9 cellular contexts compared by ENCODE assay signal in genomic region chr21:41928621-41929220, GRCh38. TPM values are rescaled to one million over a fixed set of nuclear protein-coding genes. Genes with fewer than 3 reads are reported as not detected.
A peak's percentile ranks its signal among the peaks of the same experiment; 100 is the strongest.
DNase-seq lines count a peak whose midpoint lies in the region; ATAC-seq, FAIRE-seq and TF ChIP-seq lines count a peak whose summit lies in the region.
"Had no signal": no experiment of that assay in that cellular context is flagged by ENCODE, and none has a peak within 500 bp of the region (broad histone marks: within the 10 kb centered on the region; RNA-seq: fewer than 3 reads in every experiment).

No MANE protein-coding gene starts in this region.

- H3K9ac ChIP-seq in GM12878 (ENCODE audit: control insufficient read depth, insufficient read depth, low read length), result peak overlapping the region; percentile 28; the same call in 1 of the 2 replicates

- peaks cover 45% of the 10 kb centered on the region for H3K4me1 Mint-ChIP-seq in activated naive CD8-positive, alpha-beta T cell (ENCODE audit: low read depth)
- peaks cover 73% of the 10 kb centered on the region for H3K4me1 Mint-ChIP-seq in activated naive CD8-positive, alpha-beta T cell treated with anti-CD3 and anti-CD28 coated beads, Interleukin-2, amount 50 U/mL, for 24 hours

- H3K27me3 ChIP-seq in GM12878 (replicated peaks in 1 of 2; ENCODE audit: control insufficient read depth in 2 of 2, insufficient read depth in 2 of 2, low read length in 1 of 2) (no peaks in the 10 kb centered on the region), tibial artery (no peaks in the 10 kb centered on the region)

- BruUV-seq in GM12878 (replicated peaks; lab: Mats Ljungman, UMichigan), result no TSS peak

- CTCF ChIA-PET in GM12878 (lab: Yijun Ruan, JAX), result interaction anchor here (0.6 to 1.2 kb wide), 8 partner anchors 29 to 368 kb away, joined by 3 to 5 read pairs (median 4); no protein-coding TSS in a partner anchor

- POLR2A ChIA-PET in GM12878 (lab: Charles Lee), result interaction anchor here (0.6 to 1.7 kb wide), 13 partner anchors 8 to 371 kb away, joined by 3 to 10 read pairs (median 5); no protein-coding TSS in a partner anchor

- peak; percentile 72 for FAIRE-seq in GM12878 (lab: Jason Lieb, UNC)

- H3K4me3 Mint-ChIP-seq in activated naive CD8-positive, alpha-beta T cell, result peak overlapping the region; percentile 30
- H3K4me3 Mint-ChIP-seq in activated naive CD8-positive, alpha-beta T cell treated with anti-CD3 and anti-CD28 coated beads, Interleukin-2, amount 50 U/mL, for 24 hours, result no peak overlapping the region

- H2AFZ ChIP-seq in GM12878 (ENCODE audit: control insufficient read depth, low read depth, low read length), result peak overlapping the region; percentile 29; the same call in 1 of the 2 replicates

- no peak for TF ChIP-seq RAD21 in GM12878 (IDR thresholded peaks at IDR 0.05; ENCODE audit: insufficient read depth, low read depth, low read length)

- intact Hi-C loops in GM12878 (cut with micrococcal nuclease; ENCODE audit: unreplicated experiment), result loop anchor here (2.0 to 10.0 kb wide), 4 partner anchors 64 to 186 kb away; partner anchors contain the start of gene ZBTB21
- intact Hi-C loops in tibial artery (cut with DNase I; ENCODE audit: low total_unique reads), result no loop called here

- no peaks in the 10 kb centered on the region for H3K27me3 Mint-ChIP-seq in activated naive CD8-positive, alpha-beta T cell
- H3K27me3 Mint-ChIP-seq in activated naive CD8-positive, alpha-beta T cell treated with anti-CD3 and anti-CD28 coated beads, Interleukin-2, amount 50 U/mL, for 24 hours, result peaks cover 5% of the 10 kb centered on the region

- no peaks in the 10 kb centered on the region for H3K9me3 ChIP-seq in GM12878 (replicated peaks; ENCODE audit: control insufficient read depth, insufficient read depth, low read length)
- no peaks in the 10 kb centered on the region for H3K9me3 ChIP-seq in tibial artery

- H3K9me3 Mint-ChIP-seq in activated naive CD8-positive, alpha-beta T cell (ENCODE audit: low read depth), result no peaks in the 10 kb centered on the region
- no peaks in the 10 kb centered on the region for H3K9me3 Mint-ChIP-seq in activated naive CD8-positive, alpha-beta T cell treated with anti-CD3 and anti-CD28 coated beads, Interleukin-2, amount 50 U/mL, for 24 hours

- H3K36me3 Mint-ChIP-seq in activated naive CD8-positive, alpha-beta T cell, result no peaks in the 10 kb centered on the region
- no peaks in the 10 kb centered on the region for H3K36me3 Mint-ChIP-seq in activated naive CD8-positive, alpha-beta T cell treated with anti-CD3 and anti-CD28 coated beads, Interleukin-2, amount 50 U/mL, for 24 hours (ENCODE audit: low read depth)

- SMC1A ChIA-PET in GM12878 (lab: Charles Lee; ENCODE audit: uncharacterized antibody, unreplicated experiment), result interaction anchor here (0.7 to 4.4 kb wide), 17 partner anchors 10 to 560 kb away, joined by 3 to 25 read pairs (median 5); partner anchors contain the start of gene PRDM15

- H3K4me3 ChIP-seq in GM12878 (no peak overlapping the region), tibial artery (no peak overlapping the region)

- H3K36me3 ChIP-seq in GM12878 (ENCODE audit: control insufficient read depth in 2 of 2, insufficient read depth in 2 of 2, low read length in 1 of 2), result no peaks in the 10 kb centered on the region
- no peaks in the 10 kb centered on the region for H3K36me3 ChIP-seq in tibial artery

- no peaks in the 10 kb centered on the region for H4K20me1 ChIP-seq in GM12878 (ENCODE audit: control insufficient read depth, insufficient read depth)

- peak overlapping the region; percentile 54 for H3K27ac Mint-ChIP-seq in activated naive CD8-positive, alpha-beta T cell
- H3K27ac Mint-ChIP-seq in activated naive CD8-positive, alpha-beta T cell treated with anti-CD3 and anti-CD28 coated beads, Interleukin-2, amount 50 U/mL, for 24 hours, result no peak overlapping the region

- H3K27ac ChIP-seq in GM12878 (ENCODE audit: control insufficient read depth, insufficient read depth) (peak overlapping the region; percentile 99), tibial artery (peak overlapping the region; percentile 82 to 93)

- TF ChIP-seq CTCF in GM12878 (IDR thresholded peaks at IDR 0.05 in 2 of 3, conservative IDR thresholded peaks at IDR 0.05 in 1 of 3; ENCODE audit: control insufficient read depth in 2 of 3, extremely low read depth in 1 of 3, insufficient read depth in 1 of 3, low read depth in 3 of 3, low read length in 3 of 3) (no peak), tibial artery (IDR thresholded peaks at IDR 0.05) (no peak)

- in situ Hi-C loops in GM12878 (cut with MboI), result loop anchor here (5.0 kb wide), 1 partner anchor 74 kb away; no protein-coding TSS in a partner anchor

- H3K4me1 ChIP-seq in GM12878 (ENCODE audit: control insufficient read depth, insufficient read depth, low read length) (peaks cover 49% of the 10 kb centered on the region), tibial artery (peaks cover 0 to 81% (median 55%) of the 10 kb centered on the region in 4 donors)

- no peak for TF ChIP-seq POLR2A in GM12878 (IDR thresholded peaks at IDR 0.05; ENCODE audit: low read depth, low read length)

- H3K4me2 ChIP-seq in GM12878 (ENCODE audit: control insufficient read depth, insufficient read depth), result peak overlapping the region; percentile 70

- DNase-seq in activated naive CD8-positive, alpha-beta T cell treated with anti-CD3 and anti-CD28 coated beads, Interleukin-2, amount 50 U/mL, for 24 hours, result no peak
- DNase-seq in GM12878 (ENCODE audit: low read depth, low spot score) (peak; percentile 85), tibial artery (no peak), activated T-cell treated with anti-CD3 and anti-CD28 coated beads for 4 hours (no peak), NCI-H748 treated with DMSO at 0.1 percent for 48 hours (lab: John Stamatoyannopoulos, UW) (no peak), foreskin melanocyte (no peak)
- DNase-seq: NCI-H1417 had no signal

- RAD21 ChIA-PET in GM12878 (lab: Charles Lee; ENCODE audit: unreplicated experiment), result interaction anchor here (0.7 to 2.3 kb wide), 10 partner anchors 23 to 189 kb away, joined by 3 to 12 read pairs (median 4); partner anchors contain the start of gene PRDM15

- TF ChIP-seq EP300 in GM12878 (IDR thresholded peaks at IDR 0.05; ENCODE audit: borderline replicate concordance in 1 of 2, control insufficient read depth in 1 of 2, low read depth in 2 of 2, low read length in 2 of 2), result peak; percentile 68 to 87

- ATAC-seq in activated naive CD8-positive, alpha-beta T cell treated with anti-CD3 and anti-CD28 coated beads, Interleukin-2, amount 50 U/mL, for 24 hours, result no peak
- ATAC-seq in HG03354 (IDR thresholded peaks at IDR 0.05; ENCODE audit: poor library complexity, severe bottlenecking, unreplicated experiment), result peak; percentile 48
- ATAC-seq in GM12878, result peak; percentile 81

- H3K79me2 ChIP-seq in GM12878 (ENCODE audit: control insufficient read depth, insufficient read depth, low read length), result peaks cover 30% of the 10 kb centered on the region

- under 1% methylated on average over 10 of the region's 10 CpGs for WGBS in GM12878 (ENCODE audit: insufficient coverage, insufficient replicate concordance, low lambda C conversion rate, missing lambda C conversion rate)

TF ChIP-seq in GM12878, 131 proteins besides CTCF, POLR2A, EP300 and RAD21 (continues in another document):
- TF ChIP-seq LARP7 (IDR thresholded peaks at IDR 0.05), result no peak
- no peak for TF ChIP-seq RFX5 (IDR thresholded peaks at IDR 0.05; ENCODE audit: low read depth, low read length)

RNA-seq across cellular contexts. Expression of gene C2CD2, which starts 25.1 kb away (rescaled TPM):
- total RNA-seq in GM12878 (2013; cell fraction: nucleolus; rRNA removed), result 193 and 225 TPM in 2 replicates
- total RNA-seq in GM12878 (2014; rRNA removed) (13.0 and 13.7 TPM in 2 replicates), GM12878 (2014; rRNA removed; fragmentation: Illumina TruSeq; extraction: Trizol) (8.3 and 10.9 TPM in 2 replicates), GM12878 (2021) (11.2 and 11.6 TPM in 2 replicates)
- 4.4 TPM for polyA plus RNA-seq in GM12878 (2011; ENCODE audit: low read depth)
- polyA plus RNA-seq in GM12878 (2011; rRNA removed) (26.9 and 30.9 TPM in 2 replicates), GM12878 (2014; fragmentation: Illumina TruSeq; extraction: Trizol) (8.8 and 9.3 TPM in 2 replicates), GM12878 (2014; fragmentation: Nextera tagmentation; extraction: Ambion mirVana) (1 to 10 TPM; 2.2 to 2.9 TPM), GM12878 (2014; rRNA removed) (9.9 and 11.1 TPM in 2 replicates), GM12878 (2016; fragmentation: Nextera tagmentation; extraction: Ambion mirVana) (1 to 10 TPM; 2.5 to 4.9 TPM)
- 22.6 and 26.7 TPM in 2 replicates for polyA plus RNA-seq in GM12878 (2011; cell fraction: cytosol; rRNA removed)
- polyA plus RNA-seq in GM12878 (2011; cell fraction: nucleus; rRNA removed), result 59.4 and 76.9 TPM in 2 replicates
- 7.7 and 13.4 TPM in 2 replicates for polyA plus RNA-seq in GM12878 (2012)
- polyA minus RNA-seq in GM12878 (2011; rRNA and poly(A)+ RNA removed), result 57.2 and 71.5 TPM in 2 replicates
- 9.8 and 11.5 TPM in 2 replicates for polyA minus RNA-seq in GM12878 (2011; cell fraction: cytosol; rRNA and poly(A)+ RNA removed)
- 29.0 and 42.4 TPM in 2 replicates for polyA minus RNA-seq in GM12878 (2011; cell fraction: nucleus; rRNA and poly(A)+ RNA removed)

RNA-seq across cellular contexts. Expression of gene PRDM15, which starts 49.6 kb away (rescaled TPM):
- total RNA-seq in GM12878 (2013; cell fraction: nucleolus; rRNA removed), result 44.8 and 48.4 TPM in 2 replicates
- 9.8 and 10.5 TPM in 2 replicates for total RNA-seq in GM12878 (2014; rRNA removed)
- 6.3 and 6.8 TPM in 2 replicates for total RNA-seq in GM12878 (2014; rRNA removed; fragmentation: Illumina TruSeq; extraction: Trizol)
- 10.8 and 16.0 TPM in 2 replicates for total RNA-seq in GM12878 (2021)
- 7.0 TPM for polyA plus RNA-seq in GM12878 (2011; ENCODE audit: low read depth)
- polyA plus RNA-seq in GM12878 (2011; rRNA removed), result 6.1 and 12.5 TPM in 2 replicates
- 11.1 and 15.7 TPM in 2 replicates for polyA plus RNA-seq in GM12878 (2011; cell fraction: cytosol; rRNA removed)
- polyA plus RNA-seq in GM12878 (2011; cell fraction: nucleus; rRNA removed), result 107 and 122 TPM in 2 replicates
- polyA plus RNA-seq in GM12878 (2012), result 10.3 and 10.7 TPM in 2 replicates
- polyA plus RNA-seq in GM12878 (2014; fragmentation: Illumina TruSeq; extraction: Trizol), result 6.0 and 9.0 TPM in 2 replicates
- polyA plus RNA-seq in GM12878 (2014; fragmentation: Nextera tagmentation; extraction: Ambion mirVana), result 1 to 10 TPM; 2.2 to 2.8 TPM
- 12.4 and 16.2 TPM in 2 replicates for polyA plus RNA-seq in GM12878 (2014; rRNA removed)
- 1 to 10 TPM; 7.2 to 8.2 TPM for polyA plus RNA-seq in GM12878 (2016; fragmentation: Nextera tagmentation; extraction: Ambion mirVana)
- 17.7 and 31.5 TPM in 2 replicates for polyA minus RNA-seq in GM12878 (2011; rRNA and poly(A)+ RNA removed)
- polyA minus RNA-seq in GM12878 (2011; cell fraction: cytosol; rRNA and poly(A)+ RNA removed), result 4.0 and 8.4 TPM in 2 replicates
- 19.6 and 32.8 TPM in 2 replicates for polyA minus RNA-seq in GM12878 (2011; cell fraction: nucleus; rRNA and poly(A)+ RNA removed)
